ENCODE assay signal across 20 cellular contexts in genomic region chr1:115862406-115862805, GRCh38. TPM values are rescaled to one million over a fixed set of nuclear protein-coding genes. Genes with fewer than 3 reads are reported as not detected.
DNase-seq lines count a peak whose midpoint lies in the region; ATAC-seq and TF ChIP-seq lines count a peak whose summit lies in the region.
"Had no signal": no experiment of that assay in that cellular context is flagged by ENCODE, and none has a peak within 500 bp of the region (broad histone marks: within the 10 kb centered on the region; RNA-seq: fewer than 3 reads in every experiment).

No MANE protein-coding gene starts in this region.

- no peaks in the 10 kb centered on the region for H3K9me2 ChIP-seq in PC-3 (replicated peaks; ENCODE audit: low read length)

- TF ChIP-seq CTCF in mammary epithelial cell (conservative IDR thresholded peaks at IDR 0.05 in 1 of 2, IDR thresholded peaks at IDR 0.05 in 1 of 2; ENCODE audit: extremely low read depth in 1 of 2, insufficient read depth in 1 of 2, low read depth in 1 of 2, low read length in 2 of 2), result no peak
- TF ChIP-seq CTCF in MCF 10A (IDR thresholded peaks at IDR 0.05; ENCODE audit: unreplicated experiment), result no peak
- no peak for TF ChIP-seq CTCF in PC-3 (conservative IDR thresholded peaks at IDR 0.05; ENCODE audit: low read depth, low read length)
- TF ChIP-seq CTCF in smooth muscle cell (IDR thresholded peaks at IDR 0.05; ENCODE audit: borderline replicate concordance, insufficient read depth, poor library complexity, severe bottlenecking), result no peak
- no peak for TF ChIP-seq CTCF in CD4-positive, alpha-beta T cell (IDR thresholded peaks at IDR 0.05)

- H4K20me1 ChIP-seq in mammary epithelial cell (ENCODE audit: insufficient read depth, low read length), result no peaks in the 10 kb centered on the region
- H4K20me1 ChIP-seq in PC-3 (ENCODE audit: low read length), result no peaks in the 10 kb centered on the region
- no peaks in the 10 kb centered on the region for H4K20me1 ChIP-seq in smooth muscle cell (ENCODE audit: low read depth)

- H3K9ac ChIP-seq in mammary epithelial cell (ENCODE audit: insufficient read depth, low read length) (no peak overlapping the region), PC-3 (ENCODE audit: low read length) (no peak overlapping the region), smooth muscle cell (ENCODE audit: low read depth) (no peak overlapping the region)

- ATAC-seq in PC-3, result no peak
- ATAC-seq in CD4-positive, alpha-beta T cell (ENCODE audit: poor library complexity), result no peak
- no peak for ATAC-seq in HG02840 (IDR thresholded peaks at IDR 0.05; ENCODE audit: low FRiP score, unreplicated experiment)
- ATAC-seq: A549; CD8-positive, alpha-beta T cell; HCT116 had no signal

- 68% methylated on average over 7 of the region's 7 CpGs for WGBS in mammary epithelial cell (ENCODE audit: low coverage, missing lambda C conversion rate)
- WGBS in smooth muscle cell (ENCODE audit: low lambda C conversion rate), result 75% methylated on average over 7 of the region's 7 CpGs

- H3K36me3 Mint-ChIP-seq in MCF 10A (ENCODE audit: insufficient read depth, unreplicated experiment), result peaks cover 8% of the 10 kb centered on the region
- H3K36me3 Mint-ChIP-seq in CD4-positive, alpha-beta T cell (ENCODE audit: low read depth), result no peaks in the 10 kb centered on the region
- H3K36me3 Mint-ChIP-seq: CD14-positive monocyte; CD8-positive, alpha-beta T cell had no signal

- H3K36me3 ChIP-seq in mammary epithelial cell (ENCODE audit: insufficient read depth, low read length) (no peaks in the 10 kb centered on the region), PC-3 (ENCODE audit: low read depth, low read length) (no peaks in the 10 kb centered on the region), smooth muscle cell (ENCODE audit: low read depth) (no peaks in the 10 kb centered on the region)

- no peaks in the 10 kb centered on the region for H3F3A ChIP-seq in PC-3 (ENCODE audit: low read length, unreplicated experiment)
- no peaks in the 10 kb centered on the region for H3F3A ChIP-seq in smooth muscle cell (ENCODE audit: low read depth)

- in situ Hi-C loops in mammary epithelial cell (cut with MboI; ENCODE audit: low sequenced_read_pairs in 2 of 2), result no loop called here

- no peaks in the 10 kb centered on the region for H3K27me3 Mint-ChIP-seq in MCF 10A (ENCODE audit: insufficient read depth, unreplicated experiment)
- peaks cover 53% of the 10 kb centered on the region for H3K27me3 Mint-ChIP-seq in CD4-positive, alpha-beta T cell

- CTCF ChIA-PET in mammary epithelial cell (lab: Charles Lee; ENCODE audit: low non-redundant PET) (no interaction called here), MCF 10A (lab: Yijun Ruan, JAX) (no interaction called here), PC-3 (lab: Charles Lee) (no interaction called here)
- CTCF ChIA-PET in CD4-positive, alpha-beta T cell (lab: Charles Lee), result no interaction called here

- intact Hi-C loops in mammary epithelial cell (cut with micrococcal nuclease), result no loop called here
- intact Hi-C loops in MCF 10A (cut with micrococcal nuclease), result no loop called here
- intact Hi-C loops in PC-3 (cut with micrococcal nuclease), result no loop called here
- intact Hi-C loops in CD4-positive, alpha-beta T cell (cut with DNase I, micrococcal nuclease), result loop anchor here in 1 of 2 experiments (2.0 kb wide), 1 partner anchor 20 kb away; no protein-coding TSS in a partner anchor

- no peaks in the 10 kb centered on the region for H3K79me2 ChIP-seq in mammary epithelial cell (ENCODE audit: insufficient read depth, low read length)
- H3K79me2 ChIP-seq in PC-3 (ENCODE audit: low read length), result no peaks in the 10 kb centered on the region
- no peaks in the 10 kb centered on the region for H3K79me2 ChIP-seq in smooth muscle cell (ENCODE audit: low read depth)

- DNase-seq in mammary epithelial cell (peak; percentile 66), MCF 10A (ENCODE audit: unreplicated experiment) (no peak), PC-3 (peak; percentile 55), epithelial cell of prostate (ENCODE audit: low read depth, low spot score) (peak; percentile 36), smooth muscle cell (lab: John Stamatoyannopoulos, UW; ENCODE audit: unreplicated experiment) (no peak), amygdala (lab: John Stamatoyannopoulos, UW) (no peak)
- no peak for DNase-seq in CD4-positive, alpha-beta T cell
- DNase-seq: AML-193; Calu3; CD8-positive, alpha-beta T cell; DND-41; GOT3; H7; HFFc6 had no signal

- no peak overlapping the region for H3K27ac Mint-ChIP-seq in MCF 10A (ENCODE audit: low read depth, unreplicated experiment)
- no peak overlapping the region for H3K27ac Mint-ChIP-seq in CD4-positive, alpha-beta T cell
- H3K27ac Mint-ChIP-seq: CD8-positive, alpha-beta T cell; HFFc6 had no signal

- H2AFZ ChIP-seq in mammary epithelial cell (ENCODE audit: low read depth, low read length) (no peak overlapping the region), PC-3 (ENCODE audit: low read length) (peak overlapping the region; percentile 59), smooth muscle cell (ENCODE audit: low read depth) (no peak overlapping the region)

- POLR2A ChIA-PET in MCF 10A (lab: Yijun Ruan, JAX) (no interaction called here), PC-3 (lab: Charles Lee; ENCODE audit: unreplicated experiment) (no interaction called here)
- POLR2A ChIA-PET in CD4-positive, alpha-beta T cell (lab: Charles Lee), result no interaction called here

- no peak overlapping the region for H3K4me3 Mint-ChIP-seq in MCF 10A (ENCODE audit: unreplicated experiment)
- no peak overlapping the region for H3K4me3 Mint-ChIP-seq in CD4-positive, alpha-beta T cell
- H3K4me3 Mint-ChIP-seq: CD8-positive, alpha-beta T cell; HFFc6 had no signal

- H3K27ac ChIP-seq in mammary epithelial cell (ENCODE audit: insufficient read depth, low read depth, low read length), result no peak overlapping the region
- no peak overlapping the region; the same call in 1 of the 2 replicates for H3K27ac ChIP-seq in PC-3 (ENCODE audit: low read length)
- peak overlapping the region; percentile 4 for H3K27ac ChIP-seq in epithelial cell of prostate
- peak overlapping the region; percentile 21 for H3K27ac ChIP-seq in smooth muscle cell (ENCODE audit: low read depth)
- H3K27ac ChIP-seq in CD4-positive, alpha-beta T cell (ENCODE audit: low read depth, low read length), result no peak overlapping the region
- H3K27ac ChIP-seq: 22Rv1, A549 had no signal

- BruUV-seq in mammary epithelial cell (replicated peaks; lab: Mats Ljungman, UMichigan), result no TSS peak
- BruUV-seq in MCF 10A (replicated peaks; lab: Mats Ljungman, UMichigan), result no TSS peak
- no TSS peak for BruUV-seq in PC-3 (replicated peaks; lab: Mats Ljungman, UMichigan)

- dilution Hi-C loops in mammary epithelial cell (cut with HindIII; ENCODE audit: low sequenced_read_pairs), result no loop called here

- no peak overlapping the region for H3K4me2 ChIP-seq in mammary epithelial cell (ENCODE audit: insufficient read depth, low read depth, low read length)
- H3K4me2 ChIP-seq in PC-3 (ENCODE audit: low read length), result no peak overlapping the region; the same call in 1 of the 2 replicates
- H3K4me2 ChIP-seq in smooth muscle cell, result no peak overlapping the region
- H3K4me2 ChIP-seq: A549 had no signal

- peaks cover 6% of the 10 kb centered on the region for H3K4me1 Mint-ChIP-seq in MCF 10A (ENCODE audit: insufficient read depth, unreplicated experiment)
- no peaks in the 10 kb centered on the region for H3K4me1 Mint-ChIP-seq in CD4-positive, alpha-beta T cell (ENCODE audit: low read depth)

- H3K4me1 ChIP-seq in mammary epithelial cell (ENCODE audit: insufficient read depth, low read length), result peaks cover 12% of the 10 kb centered on the region
- H3K4me1 ChIP-seq in PC-3 (ENCODE audit: insufficient read depth, low read length), result 0 out of 2 replicates have a peak, but pooled peaks cover 4% of the 10 kb centered on the region
- H3K4me1 ChIP-seq in smooth muscle cell (ENCODE audit: low read depth), result peaks cover 5% of the 10 kb centered on the region
- H3K4me1 ChIP-seq: A549 had no signal

- no peaks in the 10 kb centered on the region for H3K9me3 Mint-ChIP-seq in MCF 10A (ENCODE audit: unreplicated experiment)
- no peaks in the 10 kb centered on the region for H3K9me3 Mint-ChIP-seq in CD4-positive, alpha-beta T cell
- H3K9me3 Mint-ChIP-seq: CD14-positive monocyte; CD8-positive, alpha-beta T cell; HFFc6 had no signal

- no peaks in the 10 kb centered on the region for H3K9me3 ChIP-seq in mammary epithelial cell (replicated peaks; ENCODE audit: insufficient read depth, low read length)
- no peaks in the 10 kb centered on the region for H3K9me3 ChIP-seq in PC-3 (ENCODE audit: low read length)
- H3K9me3 ChIP-seq in smooth muscle cell (replicated peaks; ENCODE audit: low read depth), result no peaks in the 10 kb centered on the region
- H3K9me3 ChIP-seq in CD4-positive, alpha-beta T cell (ENCODE audit: control insufficient read depth, low read length), result no peaks in the 10 kb centered on the region
- H3K9me3 ChIP-seq: A549 had no signal

- H3K27me3 ChIP-seq in mammary epithelial cell (ENCODE audit: insufficient read depth, low read length), result no peaks in the 10 kb centered on the region
- 0 out of 2 replicates have a peak, but pooled peaks cover 6% of the 10 kb centered on the region for H3K27me3 ChIP-seq in PC-3 (ENCODE audit: low read length)
- H3K27me3 ChIP-seq in smooth muscle cell (ENCODE audit: low read depth), result no peaks in the 10 kb centered on the region
- peaks cover 9% of the 10 kb centered on the region for H3K27me3 ChIP-seq in CD4-positive, alpha-beta T cell (ENCODE audit: control insufficient read depth, insufficient read depth, low read length)

- no peak overlapping the region for H3K4me3 ChIP-seq in mammary epithelial cell (replicated peaks in 1 of 3; ENCODE audit: insufficient read depth in 1 of 3, low read depth in 2 of 3, low read length in 3 of 3)
- H3K4me3 ChIP-seq in PC-3 (ENCODE audit: low read length), result no peak overlapping the region
- no peak overlapping the region for H3K4me3 ChIP-seq in smooth muscle cell
- H3K4me3 ChIP-seq: A549 had no signal

RNA-seq across cellular contexts. Expression of gene NHLH2, which starts 21.5 kb away (rescaled TPM):
- total RNA-seq in mammary epithelial cell (1 to 10 TPM in 1 of 2 donors, not detected in 1; 1.0 TPM), MCF 10A (2022) (not detected in 2 replicates), PC-3 (2014; rRNA removed) (not detected in 2 replicates), smooth muscle cell (0.54 and 0.90 TPM in 2 replicates)
- polyA plus RNA-seq in mammary epithelial cell (0.02 TPM), smooth muscle cell (0.30 and 0.46 TPM in 2 replicates)
- not detected for polyA minus RNA-seq in mammary epithelial cell
- not detected for total RNA-seq in CD4-positive, alpha-beta T cell
- total RNA-seq: Calu3; CD8-positive, alpha-beta T cell; HFFc6 had no signal
- polyA plus RNA-seq: A549, BJ, CD14-positive monocyte had no signal

Comparison
In these comparisons a context has a peak if more than half of its experiments do, and no peak if none do; other contexts are left out.
1. DNase-seq: peak in mammary epithelial cell (single experiment), PC-3 (single experiment) and epithelial cell of prostate (single experiment); none in MCF 10A (single experiment), smooth muscle cell (single experiment), amygdala (0 of 56) and CD4-positive, alpha-beta T cell (0 of 10).
2. H3K27ac ChIP-seq: peak in epithelial cell of prostate (single experiment) and smooth muscle cell (single experiment); none in mammary epithelial cell (single experiment), PC-3 (single experiment) and CD4-positive, alpha-beta T cell (single experiment).